In the genomic region with DNA sequence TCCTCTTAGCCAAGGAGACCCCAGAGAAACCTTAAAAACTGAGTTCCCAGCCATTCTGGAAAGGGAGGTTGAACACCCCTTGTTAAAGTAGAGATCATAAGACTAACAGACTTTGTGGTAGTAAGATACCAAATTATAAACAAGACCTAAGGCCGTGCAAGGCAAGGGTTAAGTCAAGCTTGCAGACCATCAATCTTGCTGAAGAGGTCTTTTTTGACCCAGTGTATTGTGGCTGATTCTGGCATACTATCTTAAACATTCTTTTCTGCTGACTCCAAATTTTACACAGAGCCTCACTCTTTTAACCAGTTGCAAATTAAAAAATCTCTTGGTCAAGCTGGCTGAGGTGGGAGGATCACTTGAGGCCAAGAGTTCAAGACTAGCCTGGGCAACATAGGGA, we compare ENCODE assay signal across 1 cellular context.
TF ChIP-seq lines count a peak whose summit lies in the region.

No MANE protein-coding gene starts in this region.

TF ChIP-seq in HepG2, 621 proteins besides CTCF, POLR2A, EP300 and RAD21:
- TF ChIP-seq ZNF652 (CRISPR knock-in tag; IDR thresholded peaks at IDR 0.05; ENCODE audit: borderline replicate concordance, low read depth) = peak; percentile 80
- TF ChIP-seq CHD4 (IDR thresholded peaks at IDR 0.05; ENCODE audit: borderline replicate concordance, low read length) = peak; percentile 6; the same call in 1 of the 2 replicates
- peak; percentile 55; the same call in 1 of the 2 replicates for TF ChIP-seq MAFF (IDR thresholded peaks at IDR 0.05; ENCODE audit: low read depth, low read length)
- peak; percentile 44 to 66 for TF ChIP-seq MAFK (conservative IDR thresholded peaks at IDR 0.05 in 1 of 2, IDR thresholded peaks at IDR 0.05 in 1 of 2; ENCODE audit: low read length in 2 of 2)
- no peak for TF ChIP-seq SSRP1 (CRISPR knock-in tag; IDR thresholded peaks at IDR 0.05)
